16 cellular contexts compared by ENCODE assay signal in the genomic region with DNA sequence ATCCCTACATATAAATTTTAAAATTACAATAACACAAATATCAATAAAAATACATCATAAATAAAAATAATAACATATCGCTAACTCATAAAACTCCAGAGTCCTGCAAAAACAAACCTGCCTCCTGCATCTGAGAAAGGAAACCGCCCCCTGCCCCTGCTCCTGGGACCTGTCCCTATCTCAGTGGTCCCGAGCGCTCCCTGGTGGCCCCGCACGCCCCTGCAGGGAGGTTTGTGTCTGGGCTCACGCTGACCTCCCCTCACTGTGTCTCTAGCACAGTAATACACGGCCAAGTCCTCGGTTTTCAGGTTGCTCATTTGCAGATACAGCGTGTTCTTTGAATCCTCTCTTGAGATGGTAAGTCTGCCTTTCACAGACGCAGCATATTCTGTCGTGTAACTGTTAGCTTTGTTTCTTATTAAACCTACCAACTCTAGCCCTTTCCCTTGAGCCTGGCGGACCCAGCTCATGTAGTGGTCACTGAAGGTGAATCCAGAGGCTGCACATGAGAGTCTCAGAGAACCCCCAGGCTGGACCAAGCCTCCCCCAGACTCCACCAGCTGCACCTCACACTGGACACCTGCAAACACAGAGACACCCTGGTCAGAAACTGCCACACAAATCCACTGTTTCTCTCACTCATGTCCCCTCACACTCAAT.
DNase-seq lines count a peak whose midpoint lies in the region; TF ChIP-seq lines count a peak whose summit lies in the region.
"Had no signal": no experiment of that assay in that cellular context is flagged by ENCODE, and none has a peak within 500 bp of the region (broad histone marks: within the 10 kb centered on the region; RNA-seq: fewer than 3 reads in every experiment).

No MANE protein-coding gene starts in this region.

- H3K27me3 ChIP-seq in testis (no peaks in the 10 kb centered on the region), ovary (no peaks in the 10 kb centered on the region)
- H3K27me3 ChIP-seq: BLaER1 treated with 17β-estradiol and CSF1 and Interleukin-3, amounts not matched to agents 10 nM and 100 nM; esophagus squamous epithelium had no signal

- DNase-seq in stimulated activated CD4-positive, alpha-beta T cell treated with anti-CD3 and anti-CD28 coated beads, Interleukin-15, amount 100 ng/mL, for 24 hours, result peak; percentile 24
- no peak for DNase-seq in stimulated activated CD4-positive, alpha-beta T cell treated with anti-CD3 and anti-CD28 coated beads, Interleukin-4, amount 100 ng/mL, for 1 hour
- peak; percentile 8 for DNase-seq in RKO (ENCODE audit: low spot score)
- peak; percentile 43 for DNase-seq in testis
- DNase-seq in ovary, result no peak
- no peak for DNase-seq in ACHN
- DNase-seq in activated CD4-positive, CD25-positive, alpha-beta regulatory T cell treated with anti-CD3 and anti-CD28 coated beads, Interleukin-2, amount 50 U/mL, for 72 hours, result no peak
- DNase-seq: activated naive CD4-positive, alpha-beta T cell treated with anti-CD3 and anti-CD28 coated beads, Interleukin-2, amount 50 U/mL, for 16 hours; esophagus squamous epithelium; GOT3; mammary epithelial cell; NCI-H524 treated with DMSO at 0.1 percent for 48 hours; nucleus accumbens; stimulated activated naive CD4-positive, alpha-beta T cell treated with Interleukin-2 at 50 U/mL for 16 hours had no signal

- H3K36me3 ChIP-seq in KOPT-K1 (ENCODE audit: insufficient read depth, low read length) (no peaks in the 10 kb centered on the region), testis (ENCODE audit: low read depth, missing control alignments) (no peaks in the 10 kb centered on the region), ovary (no peaks in the 10 kb centered on the region)
- H3K36me3 ChIP-seq: BLaER1 treated with 17β-estradiol and CSF1 and Interleukin-3, amounts not matched to agents 10 nM and 100 nM; esophagus squamous epithelium had no signal

- 23 to 26% methylated on average over 13 of the region's 13 CpGs for WGBS in testis, 2 donors
- 19 to 35% (median 27%) methylated on average over 13 of the region's 13 CpGs for WGBS in ovary, 3 donors

- H3K27ac ChIP-seq in KOPT-K1 (ENCODE audit: low read depth, low read length, poor library complexity, severe bottlenecking) (peak overlapping the region; percentile 49), testis (no peak overlapping the region), ovary (no peak overlapping the region)
- H3K27ac ChIP-seq: BLaER1 treated with 17β-estradiol and CSF1 and Interleukin-3, amounts not matched to agents 10 nM and 100 nM; esophagus squamous epithelium had no signal

- H3K4me3 ChIP-seq in testis, result no peak overlapping the region
- H3K4me3 ChIP-seq in ovary, result no peak overlapping the region
- H3K4me3 ChIP-seq: BLaER1 treated with 17β-estradiol and CSF1 and Interleukin-3, amounts not matched to agents 10 nM and 100 nM; esophagus squamous epithelium had no signal

- intact Hi-C loops in testis (cut with DNase I; ENCODE audit: low total_unique reads) (no loop called here), ovary (cut with DNase I) (no loop called here)

- TF ChIP-seq EP300 in ovary (IDR thresholded peaks at IDR 0.05), result no peak

- peaks cover 39% of the 10 kb centered on the region for H3K9me3 ChIP-seq in KOPT-K1 (ENCODE audit: insufficient read depth, low read length, poor library complexity, severe bottlenecking)
- no peaks in the 10 kb centered on the region for H3K9me3 ChIP-seq in testis
- no peaks in the 10 kb centered on the region for H3K9me3 ChIP-seq in ovary
- H3K9me3 ChIP-seq: esophagus squamous epithelium had no signal

- in situ Hi-C loops in ACHN (cut with HindIII; ENCODE audit: low pct_ligation_motif_present, low pct_unique_long_range_greater_than_20kb, low sequenced_read_pairs), result no loop called here

- TF ChIP-seq POLR2A in testis (IDR thresholded peaks at IDR 0.05) (no peak), ovary (IDR thresholded peaks at IDR 0.05) (no peak)

- H3K4me1 ChIP-seq in testis, result no peaks in the 10 kb centered on the region
- H3K4me1 ChIP-seq in ovary (ENCODE audit: insufficient read depth), result no peaks in the 10 kb centered on the region
- H3K4me1 ChIP-seq: esophagus squamous epithelium had no signal

- TF ChIP-seq CTCF in testis (IDR thresholded peaks at IDR 0.05) (peak in 1 of 3 experiments; percentile 18), ovary (IDR thresholded peaks at IDR 0.05) (no peak)

Comparison
In these comparisons a context has a peak if more than half of its experiments do, and no peak if none do; other contexts are left out.
1. DNase-seq: peak in stimulated activated CD4-positive, alpha-beta T cell treated with anti-CD3 and anti-CD28 coated beads, Interleukin-15, amount 100 ng/mL, for 24 hours (single experiment), RKO (single experiment) and testis (single experiment); none in stimulated activated CD4-positive, alpha-beta T cell treated with anti-CD3 and anti-CD28 coated beads, Interleukin-4, amount 100 ng/mL, for 1 hour (single experiment), ovary (0 of 5), ACHN (single experiment) and activated CD4-positive, CD25-positive, alpha-beta regulatory T cell treated with anti-CD3 and anti-CD28 coated beads, Interleukin-2, amount 50 U/mL, for 72 hours (single experiment).